8 cellular contexts compared by ENCODE assay signal in the genomic region with DNA sequence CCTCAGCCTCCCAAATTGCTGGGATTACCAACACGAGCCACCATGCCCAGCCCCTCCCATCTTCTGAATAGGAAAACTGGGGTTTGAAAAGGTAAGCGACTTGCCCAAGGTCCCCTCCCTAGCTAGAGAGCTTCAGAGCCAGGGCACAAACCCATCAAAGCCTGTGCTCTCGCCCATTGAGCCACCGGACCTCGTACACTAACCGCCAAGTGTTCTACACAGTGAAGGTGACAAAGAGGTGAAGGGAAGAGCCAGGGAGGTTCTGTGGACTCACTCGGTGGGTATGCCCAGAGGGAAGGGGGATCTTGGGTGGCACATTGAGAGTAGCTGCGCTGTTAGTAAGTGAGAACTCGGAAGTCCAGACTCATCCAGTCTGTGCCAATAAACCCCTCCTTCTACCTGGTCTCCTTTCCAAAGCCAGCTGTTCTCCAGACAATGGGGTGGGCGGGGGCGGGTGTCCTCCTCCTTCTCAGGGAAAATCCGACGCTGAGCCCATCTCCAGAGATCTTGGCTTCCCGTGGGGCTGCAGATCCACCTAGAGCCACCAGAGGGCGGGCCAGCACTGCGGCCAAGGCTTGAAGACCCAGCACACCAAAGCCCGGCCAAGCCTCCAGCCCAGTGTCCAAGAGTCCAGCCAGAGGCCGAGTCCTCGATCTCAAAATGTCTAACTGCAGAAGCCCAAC. TPM values are rescaled to one million over a fixed set of nuclear protein-coding genes. Genes with fewer than 3 reads are reported as not detected.
DNase-seq lines count a peak whose midpoint lies in the region; ATAC-seq and TF ChIP-seq lines count a peak whose summit lies in the region.

No MANE protein-coding gene starts in this region.

- H3K4me1 Mint-ChIP-seq in activated naive CD8-positive, alpha-beta T cell treated with anti-CD3 and anti-CD28 coated beads, Interleukin-2, amount 50 U/mL, for 24 hours = peaks cover 25% of the 10 kb centered on the region

- intact Hi-C loops in left cardiac atrium (cut with DNase I) = loop anchor here in 1 of 2 donors (2.0 to 10.0 kb wide), 4 partner anchors 70 to 1058 kb away; no protein-coding TSS in a partner anchor

- H3K36me3 Mint-ChIP-seq in activated naive CD8-positive, alpha-beta T cell treated with anti-CD3 and anti-CD28 coated beads, Interleukin-2, amount 50 U/mL, for 24 hours (ENCODE audit: low read depth) = no peaks in the 10 kb centered on the region

- peak; percentile 35 for ATAC-seq in activated naive CD8-positive, alpha-beta T cell treated with anti-CD3 and anti-CD28 coated beads, Interleukin-2, amount 50 U/mL, for 24 hours
- ATAC-seq in left cardiac atrium (peak; percentile 85 to 86), HG02970 (IDR thresholded peaks at IDR 0.05; ENCODE audit: low FRiP score, unreplicated experiment) (no peak)

- no peaks in the 10 kb centered on the region for H3K9me3 ChIP-seq in MM.1S (replicated peaks; ENCODE audit: insufficient read depth, low read length)

- peak overlapping the region; percentile 52 for H3K4me3 Mint-ChIP-seq in activated naive CD8-positive, alpha-beta T cell treated with anti-CD3 and anti-CD28 coated beads, Interleukin-2, amount 50 U/mL, for 24 hours

- H3K79me2 ChIP-seq in MM.1S (ENCODE audit: low read length) = no peaks in the 10 kb centered on the region

- H3K4me3 ChIP-seq in GM06990 (replicated peaks; ENCODE audit: low read depth, low read length) (no peak overlapping the region), H7 (ENCODE audit: insufficient read depth, low read depth, low read length) (peak overlapping the region; percentile 69; the same call in 1 of the 2 replicates), MM.1S (ENCODE audit: low read length) (peak overlapping the region; percentile 22; the same call in 1 of the 2 replicates)

- peaks cover 27% of the 10 kb centered on the region for H3K27me3 Mint-ChIP-seq in activated naive CD8-positive, alpha-beta T cell treated with anti-CD3 and anti-CD28 coated beads, Interleukin-2, amount 50 U/mL, for 24 hours

- H3K9me3 Mint-ChIP-seq in activated naive CD8-positive, alpha-beta T cell treated with anti-CD3 and anti-CD28 coated beads, Interleukin-2, amount 50 U/mL, for 24 hours = no peaks in the 10 kb centered on the region

- H3K27ac ChIP-seq in MM.1S (ENCODE audit: low read length) = no peak overlapping the region

- H3K27me3 ChIP-seq in GM06990 (replicated peaks; ENCODE audit: control insufficient read depth, insufficient read depth, low read length) (peaks cover 3% of the 10 kb centered on the region), H7 (ENCODE audit: control insufficient read depth, insufficient read depth, low read length) (peaks cover 42% of the 10 kb centered on the region), MM.1S (replicated peaks; ENCODE audit: insufficient read depth, low read length) (peaks cover 13% of the 10 kb centered on the region)

- no peaks in the 10 kb centered on the region for H3K9me2 ChIP-seq in MM.1S (replicated peaks; ENCODE audit: insufficient read depth, low read length)

- H4K20me1 ChIP-seq in MM.1S (ENCODE audit: insufficient read depth, low read length) = no peaks in the 10 kb centered on the region

- DNase-seq in GM06990 (ENCODE audit: extremely low read depth, insufficient read length) (peak; percentile 62), H7 (peak; percentile 87), MM.1S (peak; percentile 74), T follicular helper cell (ENCODE audit: low read depth) (peak; percentile 52), left cardiac atrium (peak; percentile 93), putamen (ENCODE audit: low spot score) (peak; percentile 77)
- peak; percentile 85 for DNase-seq in activated naive CD8-positive, alpha-beta T cell treated with anti-CD3 and anti-CD28 coated beads, Interleukin-2, amount 50 U/mL, for 24 hours

- no peaks in the 10 kb centered on the region for H3K36me3 ChIP-seq in GM06990 (ENCODE audit: control insufficient read depth, insufficient read depth, low read length)
- no peaks in the 10 kb centered on the region for H3K36me3 ChIP-seq in H7 (replicated peaks; ENCODE audit: control insufficient read depth, insufficient read depth, low read length)
- no peaks in the 10 kb centered on the region for H3K36me3 ChIP-seq in MM.1S (replicated peaks; ENCODE audit: insufficient read depth, low read length)

- peak overlapping the region; percentile 96 for H3K4me2 ChIP-seq in MM.1S (ENCODE audit: low read depth, low read length)

- no peak overlapping the region for H3K9ac ChIP-seq in MM.1S (ENCODE audit: low read length)

- TF ChIP-seq CTCF in GM06990 (IDR thresholded peaks at IDR 0.05; ENCODE audit: insufficient read depth, low read length, poor library complexity, severe bottlenecking) (peak; percentile 100), MM.1S (IDR thresholded peaks at IDR 0.05; ENCODE audit: low read length) (peak; percentile 90)

- H3F3A ChIP-seq in MM.1S (ENCODE audit: insufficient read depth, low read length) = 0 out of 2 replicates have a peak, but pooled peaks cover 3% of the 10 kb centered on the region

- peak overlapping the region; percentile 28; the same call in 1 of the 2 replicates for H2AFZ ChIP-seq in MM.1S (ENCODE audit: low read length)

- H3K27ac Mint-ChIP-seq in activated naive CD8-positive, alpha-beta T cell treated with anti-CD3 and anti-CD28 coated beads, Interleukin-2, amount 50 U/mL, for 24 hours = no peak overlapping the region

- H3K4me1 ChIP-seq in MM.1S (ENCODE audit: low read length) = peaks cover 17% of the 10 kb centered on the region

RNA-seq across cellular contexts. Expression of a gene that starts 3.2 kb away (rescaled TPM):
- 3.1 and 3.4 TPM in 2 replicates for total RNA-seq in H7 (2014; rRNA removed; shearing (Covaris generic))
- total RNA-seq in left cardiac atrium = 1 to 10 TPM; 1.9 to 2.4 TPM

RNA-seq across cellular contexts. Expression of a gene that starts 30.2 kb away (rescaled TPM):
- 9.7 and 16.4 TPM in 2 replicates for total RNA-seq in H7 (2014; rRNA removed; shearing (Covaris generic))
- 10 to 100 TPM; 39.3 to 46.7 TPM for total RNA-seq in left cardiac atrium

RNA-seq across cellular contexts. Expression of a gene that starts 58.4 kb away (rescaled TPM):
- 30.7 and 33.1 TPM in 2 replicates for total RNA-seq in H7 (2014; rRNA removed; shearing (Covaris generic))
- 1 to 10 TPM; 5.8 to 7.2 TPM for total RNA-seq in left cardiac atrium
